9 cellular contexts compared by ENCODE assay signal in the genomic region with DNA sequence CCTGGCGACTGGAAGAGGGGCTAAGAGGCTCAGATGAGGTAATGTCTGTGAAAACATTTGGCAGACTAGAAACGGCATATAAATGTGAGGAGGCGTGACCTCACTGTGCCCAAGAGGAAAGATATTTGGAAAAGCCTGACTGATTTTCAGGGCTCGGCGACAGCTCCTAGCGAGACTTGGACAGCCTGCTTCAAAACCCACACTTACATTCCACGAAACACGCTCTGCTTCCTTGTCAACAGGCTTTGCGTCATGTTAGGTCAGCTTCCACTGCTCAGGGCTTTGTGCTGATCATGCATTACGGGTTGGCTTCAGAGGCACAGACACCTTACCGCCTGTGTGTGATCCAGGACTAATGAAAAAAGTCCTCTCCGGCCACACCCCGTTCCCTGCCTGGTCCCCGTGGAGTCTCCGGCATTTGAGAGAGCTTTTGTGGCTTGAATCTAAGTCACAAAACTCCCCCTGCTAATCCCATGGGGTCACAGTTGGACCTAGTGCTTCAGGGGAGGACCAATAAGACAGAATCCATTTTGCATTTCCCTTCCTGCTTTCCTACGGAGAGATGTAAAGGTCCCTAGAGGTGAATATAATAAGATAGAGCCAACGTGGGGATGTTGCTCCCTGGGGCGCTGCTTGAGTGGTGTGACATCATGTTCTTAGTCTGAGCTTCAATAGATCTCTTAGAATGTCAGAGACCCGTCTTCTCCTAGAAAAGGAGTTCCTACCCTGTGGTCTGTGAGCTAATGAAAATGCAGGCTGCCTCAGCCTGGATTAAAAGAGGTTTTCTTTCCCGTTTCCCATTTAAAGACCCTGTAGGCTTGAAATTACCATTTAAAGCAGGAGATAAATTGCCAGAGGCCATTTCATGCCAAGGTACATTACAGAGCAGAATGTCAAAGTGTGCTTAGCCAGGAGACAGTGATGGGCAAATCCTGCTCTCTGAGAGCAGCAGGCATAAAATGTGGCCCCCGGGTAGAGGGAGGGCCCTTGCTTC. TPM values are rescaled to one million over a fixed set of nuclear protein-coding genes. Genes with fewer than 3 reads are reported as not detected.
DNase-seq lines count a peak whose midpoint lies in the region; ATAC-seq and TF ChIP-seq lines count a peak whose summit lies in the region.
"Had no signal": no experiment of that assay in that cellular context is flagged by ENCODE, and none has a peak within 500 bp of the region (broad histone marks: within the 10 kb centered on the region; RNA-seq: fewer than 3 reads in every experiment).

No MANE protein-coding gene starts in this region.

- intact Hi-C loops in dorsolateral prefrontal cortex (cut with DNase I) = no loop called here
- intact Hi-C loops in right lobe of liver (cut with DNase I) = no loop called here
- intact Hi-C loops in thyroid gland (cut with DNase I) = no loop called here

- TF ChIP-seq CTCF in dorsolateral prefrontal cortex (IDR thresholded peaks at IDR 0.05 in 54 of 56, conservative IDR thresholded peaks at IDR 0.05 in 2 of 56; ENCODE audit: low read depth in 1 of 56, partially characterized antibody in 56 of 56) (no peak), right lobe of liver (IDR thresholded peaks at IDR 0.05) (no peak), thyroid gland (IDR thresholded peaks at IDR 0.05) (no peak)

- DNase-seq in NCI-H146 (lab: John Stamatoyannopoulos, UW) (peak; percentile 72), dorsolateral prefrontal cortex (peak in 3 of 10 donors; percentile 26 to 52 (median 34)), right lobe of liver (no peak), thyroid gland (peak; percentile 90), SIG-M5 (lab: John Stamatoyannopoulos, UW) (no peak), AML-193 (lab: John Stamatoyannopoulos, UW) (no peak)
- DNase-seq: cortex of kidney, SW 1271 had no signal

- H3K27ac ChIP-seq in dorsolateral prefrontal cortex (peak overlapping the region in 48 of 59 donors; percentile 1 to 79 (median 46)), right lobe of liver (no peak overlapping the region), thyroid gland (peak overlapping the region; percentile 84 to 93 (median 91))

- H3K27me3 ChIP-seq in dorsolateral prefrontal cortex (no peaks in the 10 kb centered on the region), right lobe of liver (no peaks in the 10 kb centered on the region), thyroid gland (no peaks in the 10 kb centered on the region)

- peak; percentile 56 to 80 (median 70) for ATAC-seq in right lobe of liver
- no peak for ATAC-seq in HG02642 (IDR thresholded peaks at IDR 0.05; ENCODE audit: poor library complexity, unreplicated experiment)

- WGBS in right lobe of liver (ENCODE audit: insufficient coverage, low coverage, low lambda C conversion rate, missing lambda C conversion rate) = 39% methylated on average over 13 of the region's 21 CpGs
- 20 to 21% methylated on average over 20 of the region's 21 CpGs for WGBS in thyroid gland, 2 donors

- TF ChIP-seq POLR2A in right lobe of liver (IDR thresholded peaks at IDR 0.05) = no peak
- TF ChIP-seq POLR2A in thyroid gland (IDR thresholded peaks at IDR 0.05) = peak in 1 of 2 donors; percentile 90

- H3K4me3 ChIP-seq in dorsolateral prefrontal cortex (peak overlapping the region in 28 of 59 donors; percentile 5 to 44 (median 16)), right lobe of liver (no peak overlapping the region), thyroid gland (replicated peaks in 1 of 3) (no peak overlapping the region)

- H3K36me3 ChIP-seq in right lobe of liver = no peaks in the 10 kb centered on the region
- no peaks in the 10 kb centered on the region for H3K36me3 ChIP-seq in thyroid gland

- no peaks in the 10 kb centered on the region for H3K9me3 ChIP-seq in right lobe of liver
- H3K9me3 ChIP-seq in thyroid gland = no peaks in the 10 kb centered on the region

- peaks cover 0 to 10% (median 5%) of the 10 kb centered on the region in 4 donors for H3K4me1 ChIP-seq in right lobe of liver
- H3K4me1 ChIP-seq in thyroid gland = peaks cover 6 to 16% of the 10 kb centered on the region in 2 donors

RNA-seq across cellular contexts. Expression of a gene that starts 25.4 kb away (rescaled TPM):
- total RNA-seq in dorsolateral prefrontal cortex = 1 to 10 TPM; 1.9 to 9.1 (median 3.8) TPM
- total RNA-seq in right lobe of liver = under 1 TPM in 5 of 6 experiments, not detected in 1; 0.10 to 0.55 (median 0.20) TPM
- total RNA-seq in thyroid gland = 1 to 10 TPM in 3 of 4 donors, under 1 TPM in 1; 0.96 to 2.6 (median 2.0) TPM

RNA-seq across cellular contexts. Expression of a gene that starts 39.7 kb away (rescaled TPM):
- 10 to 100 TPM; 28.2 to 65.3 (median 40.9) TPM for total RNA-seq in dorsolateral prefrontal cortex
- 10 to 100 TPM; 13.4 to 20.3 (median 17.4) TPM for total RNA-seq in right lobe of liver
- total RNA-seq in thyroid gland = 10 to 100 TPM; 42.6 to 61.3 (median 46.6) TPM

Comparison
In these comparisons a context has a peak if more than half of its experiments do, and no peak if none do; other contexts are left out.
1. DNase-seq: peak in NCI-H146 (single experiment) and thyroid gland (2 of 2); none in right lobe of liver (0 of 3), SIG-M5 (single experiment) and AML-193 (0 of 2).
2. H3K27ac ChIP-seq: peak in dorsolateral prefrontal cortex (48 of 59) and thyroid gland (3 of 3); none in right lobe of liver (0 of 3).